18 cellular contexts compared by ENCODE assay signal in genomic region chr12:11929714-11930113, GRCh38.
DNase-seq lines count a peak whose midpoint lies in the region; ATAC-seq, FAIRE-seq and TF ChIP-seq lines count a peak whose summit lies in the region.
"Had no signal": no experiment of that assay in that cellular context is flagged by ENCODE, and none has a peak within 500 bp of the region (broad histone marks: within the 10 kb centered on the region; RNA-seq: fewer than 3 reads in every experiment).

No MANE protein-coding gene starts in this region.

- no peak overlapping the region for H3K4me2 ChIP-seq in IMR-90 (ENCODE audit: low read depth, low read length)
- no peak overlapping the region for H3K4me2 ChIP-seq in K562 (ENCODE audit: insufficient read depth, low read length)

- CTCF ChIA-PET in IMR-90 (lab: Yijun Ruan, JAX): no interaction called here
- CTCF ChIA-PET in K562 (lab: Yijun Ruan, JAX; ENCODE audit: low intra/inter-chr PET ratio): no interaction called here

- no peak overlapping the region for H2AK5ac ChIP-seq in IMR-90 (ENCODE audit: low read depth, low read length)

- no peak for ATAC-seq in IMR-90 (ENCODE audit: low read depth)
- ATAC-seq in K562: no peak
- no peak for ATAC-seq in GM19324 (IDR thresholded peaks at IDR 0.05; ENCODE audit: low FRiP score, unreplicated experiment)

- in situ Hi-C loops in IMR-90 (cut with MboI; ENCODE audit: low sequenced_read_pairs) (no loop called here), K562 (cut with MboI) (no loop called here)

- H3K79me2 ChIP-seq in K562 (ENCODE audit: control insufficient read depth, insufficient read depth, low read length): no peaks in the 10 kb centered on the region

- H3K23ac ChIP-seq in IMR-90 (ENCODE audit: low read depth, low read length): no peak overlapping the region

- no peak overlapping the region for H3K18ac ChIP-seq in IMR-90 (ENCODE audit: low read depth, low read length)

- H3K4ac ChIP-seq in IMR-90 (ENCODE audit: low read depth, low read length): no peak overlapping the region

- no peak for FAIRE-seq in K562 (lab: Jason Lieb, UNC)
- FAIRE-seq: A204.1, D721Med, G401.6, GM12891, GM19239, H54 had no signal

- H4K91ac ChIP-seq in IMR-90 (ENCODE audit: insufficient read depth, low read depth, low read length): no peak overlapping the region

- H3K4me1 ChIP-seq in IMR-90 (ENCODE audit: control insufficient read depth, insufficient read depth, low read length) (0 out of 2 replicates have a peak, but pooled peaks cover 1% of the 10 kb centered on the region), K562 (replicated peaks in 1 of 2; ENCODE audit: control insufficient read depth in 2 of 2, insufficient read depth in 2 of 2, low read length in 2 of 2) (no peaks in the 10 kb centered on the region; a peak in 1 of 5 replicates), esophagus muscularis mucosa (no peaks in the 10 kb centered on the region)
- H3K4me1 ChIP-seq: Caco-2 had no signal

- H2BK5ac ChIP-seq in IMR-90 (ENCODE audit: low read depth, low read length, poor library complexity, severe bottlenecking): no peak overlapping the region

- TF ChIP-seq EP300 in K562 (IDR thresholded peaks at IDR 0.05; ENCODE audit: low read length) (no peak), esophagus muscularis mucosa (IDR thresholded peaks at IDR 0.05) (no peak)

- dilution Hi-C loops in IMR-90 (cut with HindIII; ENCODE audit: low sequenced_read_pairs, unreplicated experiment): no loop called here

- H2BK120ac ChIP-seq in IMR-90 (ENCODE audit: low read depth, low read length): no peak overlapping the region

- no peak overlapping the region for H3K14ac ChIP-seq in IMR-90 (replicated peaks; ENCODE audit: low read depth, low read length)

- no peak overlapping the region for H3K56ac ChIP-seq in IMR-90 (ENCODE audit: extremely low read depth, insufficient read depth, low read length)

- no peak for DNase-seq in IMR-90
- no peak for DNase-seq in K562 (ENCODE audit: extremely low read depth in 1 of 4, low spot score in 3 of 4)
- peak; percentile 83 for DNase-seq in esophagus muscularis mucosa (ENCODE audit: extremely low spot score)
- DNase-seq in NCI-H446 (lab: John Stamatoyannopoulos, UW): no peak
- no peak for DNase-seq in anterior cingulate cortex (lab: John Stamatoyannopoulos, UW)
- DNase-seq: AML-193; Caco-2; CD4-positive, alpha-beta T cell; GM23248; HCEC 1CT had no signal

- TF ChIP-seq RAD21 in IMR-90 (IDR thresholded peaks at IDR 0.05; ENCODE audit: low read length) (no peak), K562 (CRISPR knock-in tag; conservative IDR thresholded peaks at IDR 0.05 in 1 of 2, IDR thresholded peaks at IDR 0.05 in 1 of 2) (no peak)

- H3K4me3 ChIP-seq in IMR-90 (ENCODE audit: insufficient read depth, low read depth, low read length): no peak overlapping the region
- H3K4me3 ChIP-seq in K562: no peak overlapping the region
- no peak overlapping the region for H3K4me3 ChIP-seq in esophagus muscularis mucosa
- H3K4me3 ChIP-seq: GM23248 had no signal

- TF ChIP-seq CTCF in IMR-90 (conservative IDR thresholded peaks at IDR 0.05; ENCODE audit: low read depth, low read length) (no peak), K562 (IDR thresholded peaks at IDR 0.05 in 2 of 3, conservative IDR thresholded peaks at IDR 0.05 in 1 of 3; ENCODE audit: insufficient read depth in 2 of 3, low read depth in 1 of 3, low read length in 3 of 3) (no peak), esophagus muscularis mucosa (IDR thresholded peaks at IDR 0.05) (no peak)

- H3K9ac ChIP-seq in IMR-90 (ENCODE audit: low read depth, low read length) (no peak overlapping the region), K562 (ENCODE audit: insufficient read depth in 1 of 2, low read depth in 2 of 2, low read length in 2 of 2) (no peak overlapping the region)
- H3K9ac ChIP-seq: GM23248 had no signal

- H3K27me3 ChIP-seq in IMR-90 (ENCODE audit: control insufficient read depth, insufficient read depth, low read length) (peaks cover 26% of the 10 kb centered on the region), K562 (ENCODE audit: control insufficient read depth in 2 of 2, insufficient read depth in 2 of 2, low read length in 2 of 2) (peaks cover 3 to 4% of the 10 kb centered on the region in 2 experiments; a peak in 4 of 5 replicates), esophagus muscularis mucosa (no peaks in the 10 kb centered on the region)

- H3K79me1 ChIP-seq in IMR-90 (ENCODE audit: low read depth in 1 of 2, low read length in 2 of 2): no peaks in the 10 kb centered on the region

- no peak overlapping the region for H2BK20ac ChIP-seq in IMR-90 (ENCODE audit: low read depth, low read length)

- TF ChIP-seq POLR2A in IMR-90 (IDR thresholded peaks at IDR 0.05; ENCODE audit: low read depth, low read length) (no peak), K562 (conservative IDR thresholded peaks at IDR 0.05) (no peak), esophagus muscularis mucosa (IDR thresholded peaks at IDR 0.05; ENCODE audit: low read depth) (no peak)

- H2BK15ac ChIP-seq in IMR-90 (ENCODE audit: low read depth, low read length): no peak overlapping the region

- H3K9me3 ChIP-seq in IMR-90 (ENCODE audit: control insufficient read depth, insufficient read depth, low read length): no peaks in the 10 kb centered on the region; the same call in 1 of the 2 replicates
- H3K9me3 ChIP-seq in K562 (replicated peaks; ENCODE audit: control insufficient read depth, insufficient read depth, low read depth, low read length): no peaks in the 10 kb centered on the region
- no peaks in the 10 kb centered on the region for H3K9me3 ChIP-seq in esophagus muscularis mucosa

- intact Hi-C loops in IMR-90 (cut with micrococcal nuclease) (no loop called here), K562 (cut with micrococcal nuclease) (no loop called here), esophagus muscularis mucosa (cut with DNase I) (no loop called here)

- no peak overlapping the region for H2AFZ ChIP-seq in IMR-90 (replicated peaks; ENCODE audit: low read length, poor library complexity)
- H2AFZ ChIP-seq in K562 (ENCODE audit: low read depth, low read length): no peak overlapping the region
- H2AFZ ChIP-seq: GM23248 had no signal

- POLR2A ChIA-PET in IMR-90 (lab: Charles Lee; ENCODE audit: unreplicated experiment): no interaction called here
- POLR2A ChIA-PET in K562 (lab: Yijun Ruan, JAX): interaction anchor here (0.7 kb wide), 1 partner anchor 807 kb away, joined by 3 read pairs; no protein-coding TSS in a partner anchor

- no TSS peak for BruUV-seq in IMR-90 (replicated peaks; lab: Mats Ljungman, UMichigan)
- BruUV-seq in K562 (replicated peaks; lab: Mats Ljungman, UMichigan): no TSS peak

- no peak overlapping the region for H2AK9ac ChIP-seq in IMR-90 (replicated peaks; ENCODE audit: low read depth, low read length, poor library complexity)

- no peak overlapping the region for H4K5ac ChIP-seq in IMR-90 (ENCODE audit: low read depth, low read length)

- H3K9me1 ChIP-seq in IMR-90 (ENCODE audit: insufficient read depth, low read length) (no peaks in the 10 kb centered on the region), K562 (ENCODE audit: control insufficient read depth, insufficient read depth, low read length) (no peaks in the 10 kb centered on the region)

- H4K20me1 ChIP-seq in IMR-90 (ENCODE audit: insufficient read depth, low read length): no peaks in the 10 kb centered on the region
- H4K20me1 ChIP-seq in K562 (replicated peaks; ENCODE audit: control insufficient read depth, insufficient read depth, low read length): no peaks in the 10 kb centered on the region

- no peak overlapping the region for H3K27ac ChIP-seq in IMR-90 (ENCODE audit: insufficient read depth, low read length)
- H3K27ac ChIP-seq in K562 (ENCODE audit: extremely low read depth, low read depth, low read length): no peak overlapping the region
- H3K27ac ChIP-seq in esophagus muscularis mucosa (replicated peaks in 1 of 4): no peak overlapping the region
- H3K27ac ChIP-seq: C4-2B, GM23248 had no signal

- H4K8ac ChIP-seq in IMR-90 (ENCODE audit: low read depth in 2 of 2, low read length in 2 of 2): no peak overlapping the region

- H3K36me3 ChIP-seq in IMR-90 (ENCODE audit: control insufficient read depth, insufficient read depth, low read length) (no peaks in the 10 kb centered on the region), K562 (ENCODE audit: control insufficient read depth, insufficient read depth, low read length) (no peaks in the 10 kb centered on the region), esophagus muscularis mucosa (no peaks in the 10 kb centered on the region)

- WGBS in IMR-90 (ENCODE audit: extremely low coverage in 2 of 2, insufficient read length in 1 of 2), 2 experiments: no CpG with 5 or more reads among the region's 3 CpGs
- 4% methylated on average over 3 of the region's 3 CpGs for WGBS in K562 (ENCODE audit: insufficient coverage, low coverage, missing lambda C conversion rate)
- WGBS in esophagus muscularis mucosa: 92% methylated on average over 3 of the region's 3 CpGs

TF ChIP-seq in IMR-90, 13 proteins besides CTCF, POLR2A, EP300 and RAD21 (continues in another document):
- TF ChIP-seq USF2 (IDR thresholded peaks at IDR 0.05; ENCODE audit: low read depth, low read length) (no peak), MAFK (IDR thresholded peaks at IDR 0.05; ENCODE audit: low read depth, low read length) (peak; percentile 89)

TF ChIP-seq in K562, 482 proteins besides CTCF, POLR2A, EP300 and RAD21 (continues in another document):
- no peak for TF ChIP-seq IRF9 (tag; IDR thresholded peaks at IDR 0.05)
- peak; percentile 53; the same call in 1 of the 2 replicates for TF ChIP-seq ZNF316 (IDR thresholded peaks at IDR 0.05)
- no peak for TF ChIP-seq RHOXF2B (CRISPR knock-in tag; conservative IDR thresholded peaks at IDR 0.05)
- TF ChIP-seq DDX20 (tag; IDR thresholded peaks at IDR 0.05; ENCODE audit: low read depth): no peak
- no peak for TF ChIP-seq KDM4B (IDR thresholded peaks at IDR 0.05; ENCODE audit: borderline replicate concordance in 2 of 2, low read depth in 1 of 2)
- 0 out of 2 replicates have a peak, but pooled peaks have one; percentile 38 for TF ChIP-seq MAFG (tag; conservative IDR thresholded peaks at IDR 0.05)
- TF ChIP-seq NCOR1 (IDR thresholded peaks at IDR 0.05): no peak
